Comparison of ENCODE assay signal across 36 cellular contexts in genomic region chr7:132490474-132490873, GRCh38.
"Had no signal": no experiment of that assay in that cellular context is flagged by ENCODE, and none has a peak within 500 bp of the region (broad histone marks: within the 10 kb centered on the region; RNA-seq: fewer than 3 reads in every experiment).

No MANE protein-coding gene starts in this region.

- H3K4me1 Mint-ChIP-seq: activated B cell treated with CpG ODN at 0.5 μM for 24 hours had no signal

- H3K27ac ChIP-seq: adrenal gland, body of pancreas, brain microvascular endothelial cell, breast epithelium, VCaP had no signal

- H3K9me3 ChIP-seq: adrenal gland, body of pancreas, breast epithelium had no signal

- H3K36me3 ChIP-seq: adrenal gland, brain microvascular endothelial cell, breast epithelium had no signal

- H3K27me3 Mint-ChIP-seq: activated B cell treated with CpG ODN at 0.5 μM for 24 hours; activated CD4-positive, alpha-beta memory T cell treated with anti-CD3 and anti-CD28 coated beads for 36 hours; activated CD8-positive, alpha-beta T cell treated with anti-CD3 and anti-CD28 coated beads for 36 hours; activated naive CD8-positive, alpha-beta T cell treated with anti-CD3 and anti-CD28 coated beads for 36 hours; activated T-helper 17 cell treated with anti-CD3 and anti-CD28 coated beads, Interleukin-2, amount 50 U/mL, for 72 hours had no signal

- H3K27me3 ChIP-seq: adrenal gland, body of pancreas, brain microvascular endothelial cell, breast epithelium had no signal

- H3K4me3 ChIP-seq: adrenal gland, body of pancreas, breast epithelium had no signal

- H3K4me3 Mint-ChIP-seq: activated B cell treated with CpG ODN at 0.5 μM for 24 hours; activated CD4-positive, alpha-beta memory T cell treated with anti-CD3 and anti-CD28 coated beads for 36 hours; activated CD4-positive, alpha-beta T cell treated with anti-CD3 and anti-CD28 coated beads, Interleukin-2, amount 10 ng/mL, durations not matched to agents 24 days and 14 days; activated CD8-positive, alpha-beta T cell treated with anti-CD3 and anti-CD28 coated beads for 36 hours; activated naive CD4-positive, alpha-beta T cell treated with anti-CD3 and anti-CD28 coated beads for 36 hours; activated naive CD8-positive, alpha-beta T cell treated with anti-CD3 and anti-CD28 coated beads for 36 hours; activated T-cell treated with anti-CD3 and anti-CD28 coated beads, Interleukin-2, amount 50 U/mL, for 4 hours; activated T-cell treated with anti-CD3 and anti-CD28 coated beads, Interleukin-2, amount 50 U/mL, for 72 hours; activated T-helper 1 cell treated with anti-CD3 and anti-CD28 coated beads, Interleukin-12 subunit alpha, Interleukin-12 subunit beta, Interleukin-2, Interleukin-4 antibody, amounts not matched to agents 30 ng/mL and 10 ng/mL and 1 ng/mL, durations not matched to agents 14 hours and 24 hours and 36 hours; activated T-helper 17 cell treated with anti-CD3 and anti-CD28 coated beads, Interleukin-2, amount 50 U/mL, for 72 hours; T-helper 1 cell treated with Interleukin-12 subunit alpha and Interleukin-12 subunit beta and Interleukin-4 antibody, amounts not matched to agents 30 μg/mL and 1 μg/mL, for 36 hours; T-helper 2 cell treated with Interferon-gamma antibody and Interleukin-4, amounts not matched to agents 5 μg/mL and 100 μg/mL, for 36 hours had no signal

- H3K36me3 Mint-ChIP-seq: activated CD4-positive, alpha-beta memory T cell treated with anti-CD3 and anti-CD28 coated beads for 36 hours; activated naive CD4-positive, alpha-beta T cell treated with anti-CD3 and anti-CD28 coated beads, Interleukin-2, amount 50 U/mL, for 72 hours; activated naive CD8-positive, alpha-beta T cell treated with anti-CD3 and anti-CD28 coated beads for 36 hours had no signal

- H3K9me3 Mint-ChIP-seq: activated B cell treated with CpG ODN at 0.5 μM for 24 hours; activated CD4-positive, alpha-beta memory T cell treated with anti-CD3 and anti-CD28 coated beads for 36 hours; activated CD8-positive, alpha-beta T cell treated with anti-CD3 and anti-CD28 coated beads for 36 hours; activated naive CD4-positive, alpha-beta T cell treated with anti-CD3 and anti-CD28 coated beads for 36 hours; activated naive CD4-positive, alpha-beta T cell treated with anti-CD3 and anti-CD28 coated beads, Interleukin-2, amount 50 U/mL, for 72 hours; activated naive CD8-positive, alpha-beta T cell treated with anti-CD3 and anti-CD28 coated beads for 36 hours; activated T-cell treated with anti-CD3 and anti-CD28 coated beads, Interleukin-2, amount 50 U/mL, for 4 hours; activated T-helper 1 cell treated with anti-CD3 and anti-CD28 coated beads, Interleukin-12 subunit alpha, Interleukin-12 subunit beta, Interleukin-2, Interleukin-4 antibody, amounts not matched to agents 30 ng/mL and 10 ng/mL and 1 ng/mL, durations not matched to agents 14 hours and 24 hours and 36 hours; activated T-helper 17 cell treated with anti-CD3 and anti-CD28 coated beads, Interleukin-2, amount 50 U/mL, for 72 hours; T-helper 1 cell treated with Interleukin-12 subunit alpha and Interleukin-12 subunit beta and Interleukin-4 antibody, amounts not matched to agents 30 μg/mL and 1 μg/mL, for 36 hours; T-helper 2 cell treated with Interferon-gamma antibody and Interleukin-4, amounts not matched to agents 5 μg/mL and 100 μg/mL, for 36 hours had no signal

- ATAC-seq: activated CD8-positive, alpha-beta T cell treated with anti-CD3 and anti-CD28 coated beads for 36 hours; activated naive CD4-positive, alpha-beta T cell treated with anti-CD3 and anti-CD28 coated beads, Interleukin-2, amount 50 U/mL, for 72 hours; activated T-cell treated with anti-CD3 and anti-CD28 coated beads, Interleukin-2, amount 50 U/mL, for 4 hours; activated T-cell treated with anti-CD3 and anti-CD28 coated beads, Interleukin-2, amount 50 U/mL, for 72 hours; activated T-helper 17 cell treated with anti-CD3 and anti-CD28 coated beads, Interleukin-2, amount 50 U/mL, for 72 hours; body of pancreas had no signal

- DNase-seq: activated B cell treated with CpG ODN at 0.5 μM for 24 hours; activated CD4-positive, alpha-beta memory T cell treated with anti-CD3 and anti-CD28 coated beads for 36 hours; activated CD4-positive, alpha-beta T cell treated with anti-CD3 and anti-CD28 coated beads for 4 hours; activated CD4-positive, alpha-beta T cell treated with anti-CD3 and anti-CD28 coated beads, Interleukin-2, amount 10 ng/mL, durations not matched to agents 24 days and 14 days; activated CD4-positive, alpha-beta T cell treated with anti-CD3 and anti-CD28 coated beads, Interleukin-2, amount 50 U/mL, for 1 hour; activated CD4-positive, alpha-beta T cell treated with anti-CD3 and anti-CD28 coated beads, Interleukin-2, amount 50 U/mL, for 4 hours; activated CD4-positive, CD25-positive, alpha-beta regulatory T cell treated with anti-CD3 and anti-CD28 coated beads, Interleukin-2, amount 50 U/mL, for 72 hours; activated CD8-positive, alpha-beta memory T cell treated with anti-CD3 and anti-CD28 coated beads, Interleukin-2, amount 50 U/mL, for 4 hours; activated CD8-positive, alpha-beta T cell treated with anti-CD3 and anti-CD28 coated beads for 36 hours; activated effector memory CD4-positive, alpha-beta T cell treated with anti-CD3 and anti-CD28 coated beads, Interleukin-2, amount 50 U/mL, for 16 hours; activated gamma-delta T cell treated with Interleukin-2 at 50 U/mL for 16 hours; activated naive CD4-positive, alpha-beta T cell; activated naive CD4-positive, alpha-beta T cell treated with anti-CD3 and anti-CD28 coated beads for 36 hours; activated naive CD4-positive, alpha-beta T cell treated with anti-CD3 and anti-CD28 coated beads, Interleukin-2, amount 50 U/mL, for 16 hours; activated naive CD8-positive, alpha-beta T cell treated with anti-CD3 and anti-CD28 coated beads for 36 hours; activated T-cell treated with anti-CD3 and anti-CD28 coated beads for 4 hours; activated T-cell treated with anti-CD3 and anti-CD28 coated beads, Interleukin-2, amount 50 U/mL, for 1 hour; activated T-cell treated with anti-CD3 and anti-CD28 coated beads, Interleukin-2, amount 50 U/mL, for 4 hours; activated T-cell treated with anti-CD3 and anti-CD28 coated beads, Interleukin-2, amount 50 U/mL, for 72 hours; adrenal gland; amniotic stem cell; body of pancreas; brain microvascular endothelial cell; central memory CD4-positive, alpha-beta T cell; T-helper 1 cell; T-helper 2 cell; T-helper 9 cell had no signal

- H3K27ac Mint-ChIP-seq: activated B cell treated with CpG ODN at 0.5 μM for 24 hours; activated CD4-positive, alpha-beta memory T cell treated with anti-CD3 and anti-CD28 coated beads for 36 hours; activated CD4-positive, alpha-beta T cell treated with anti-CD3 and anti-CD28 coated beads, Interleukin-2, amount 10 ng/mL, durations not matched to agents 24 days and 14 days; activated CD8-positive, alpha-beta T cell treated with anti-CD3 and anti-CD28 coated beads for 36 hours; activated naive CD4-positive, alpha-beta T cell treated with anti-CD3 and anti-CD28 coated beads for 36 hours; activated naive CD8-positive, alpha-beta T cell treated with anti-CD3 and anti-CD28 coated beads for 36 hours; activated T-cell treated with anti-CD3 and anti-CD28 coated beads, Interleukin-2, amount 50 U/mL, for 72 hours; activated T-helper 1 cell treated with anti-CD3 and anti-CD28 coated beads, Interleukin-12 subunit alpha, Interleukin-12 subunit beta, Interleukin-2, Interleukin-4 antibody, amounts not matched to agents 30 ng/mL and 10 ng/mL and 1 ng/mL, durations not matched to agents 14 hours and 24 hours and 36 hours; activated T-helper 17 cell treated with anti-CD3 and anti-CD28 coated beads, Interleukin-2, amount 50 U/mL, for 72 hours; T-helper 1 cell treated with Interleukin-12 subunit alpha and Interleukin-12 subunit beta and Interleukin-4 antibody, amounts not matched to agents 30 μg/mL and 1 μg/mL, for 36 hours; T-helper 2 cell treated with Interferon-gamma antibody and Interleukin-4, amounts not matched to agents 5 μg/mL and 100 μg/mL, for 36 hours had no signal

- H3K4me1 ChIP-seq: adrenal gland, breast epithelium had no signal

- FAIRE-seq: astrocyte, TTC549 had no signal
